17 cellular contexts compared by ENCODE assay signal in genomic region chr3:134817297-134817696, GRCh38. TPM values are rescaled to one million over a fixed set of nuclear protein-coding genes. Genes with fewer than 3 reads are reported as not detected.
DNase-seq lines count a peak whose midpoint lies in the region; ATAC-seq lines count a peak whose summit lies in the region.
"Had no signal": no experiment of that assay in that cellular context is flagged by ENCODE, and none has a peak within 500 bp of the region (broad histone marks: within the 10 kb centered on the region; RNA-seq: fewer than 3 reads in every experiment).

No MANE protein-coding gene starts in this region.

- ATAC-seq in GM18870 (IDR thresholded peaks at IDR 0.05; ENCODE audit: unreplicated experiment) (peak; percentile 83), GM21423 (IDR thresholded peaks at IDR 0.05; ENCODE audit: unreplicated experiment) (peak; percentile 73), HG02981 (IDR thresholded peaks at IDR 0.05; ENCODE audit: unreplicated experiment) (peak; percentile 91)
- peak; percentile 48 for ATAC-seq in activated T-helper 17 cell treated with anti-CD3 and anti-CD28 coated beads, Interleukin-2, amount 50 U/mL, for 72 hours (replicated peaks)
- ATAC-seq: activated CD4-positive, alpha-beta T cell treated with anti-CD3 and anti-CD28 coated beads for 36 hours; body of pancreas; natural killer cell had no signal

- no peaks in the 10 kb centered on the region for H3K4me1 Mint-ChIP-seq in activated T-helper 17 cell treated with anti-CD3 and anti-CD28 coated beads, Interleukin-2, amount 50 U/mL, for 72 hours
- H3K4me1 Mint-ChIP-seq: activated CD4-positive, alpha-beta T cell treated with anti-CD3 and anti-CD28 coated beads for 36 hours; activated naive CD4-positive, alpha-beta T cell treated with anti-CD3 and anti-CD28 coated beads, Interleukin-2, amount 50 U/mL, for 24 hours; natural killer cell had no signal

- H3K9me3 Mint-ChIP-seq in activated T-helper 17 cell treated with anti-CD3 and anti-CD28 coated beads, Interleukin-2, amount 50 U/mL, for 72 hours, result no peaks in the 10 kb centered on the region
- H3K9me3 Mint-ChIP-seq: activated naive CD4-positive, alpha-beta T cell treated with anti-CD3 and anti-CD28 coated beads, Interleukin-2, amount 50 U/mL, for 24 hours; natural killer cell had no signal

- peaks cover 8% of the 10 kb centered on the region for H3K27me3 Mint-ChIP-seq in activated T-helper 17 cell treated with anti-CD3 and anti-CD28 coated beads, Interleukin-2, amount 50 U/mL, for 72 hours
- H3K27me3 Mint-ChIP-seq: activated naive CD4-positive, alpha-beta T cell treated with anti-CD3 and anti-CD28 coated beads, Interleukin-2, amount 50 U/mL, for 24 hours had no signal

- DNase-seq in mucosa of gallbladder (ENCODE audit: low spot score) (no peak), UCSD-AML1 (lab: John Stamatoyannopoulos, UW; ENCODE audit: unreplicated experiment) (no peak), NCI-H2196 treated with DMSO at 0.1 percent for 48 hours (lab: John Stamatoyannopoulos, UW; ENCODE audit: unreplicated experiment) (no peak), NCI-H510A (lab: John Stamatoyannopoulos, UW) (no peak)
- DNase-seq: activated CD4-positive, alpha-beta T cell treated with anti-CD3 and anti-CD28 coated beads for 36 hours; activated CD8-positive, alpha-beta memory T cell treated with anti-CD3 and anti-CD28 coated beads, Interleukin-2, amount 50 U/mL, for 48 hours; body of pancreas; dermis blood vessel endothelial cell; GDM1; natural killer cell; NCI-H1436 treated with DMSO at 0.1 percent for 48 hours; SIG-M5 had no signal

- no peak overlapping the region for H3K27ac Mint-ChIP-seq in activated T-helper 17 cell treated with anti-CD3 and anti-CD28 coated beads, Interleukin-2, amount 50 U/mL, for 72 hours
- H3K27ac Mint-ChIP-seq: activated CD4-positive, alpha-beta T cell treated with anti-CD3 and anti-CD28 coated beads for 36 hours; activated naive CD4-positive, alpha-beta T cell treated with anti-CD3 and anti-CD28 coated beads, Interleukin-2, amount 50 U/mL, for 24 hours; natural killer cell had no signal

- no peaks in the 10 kb centered on the region for H3K36me3 Mint-ChIP-seq in activated T-helper 17 cell treated with anti-CD3 and anti-CD28 coated beads, Interleukin-2, amount 50 U/mL, for 72 hours (ENCODE audit: low read depth)
- H3K36me3 Mint-ChIP-seq: activated naive CD4-positive, alpha-beta T cell treated with anti-CD3 and anti-CD28 coated beads, Interleukin-2, amount 50 U/mL, for 24 hours; natural killer cell had no signal

- no peak overlapping the region for H3K4me3 Mint-ChIP-seq in activated T-helper 17 cell treated with anti-CD3 and anti-CD28 coated beads, Interleukin-2, amount 50 U/mL, for 72 hours
- H3K4me3 Mint-ChIP-seq: activated CD4-positive, alpha-beta T cell treated with anti-CD3 and anti-CD28 coated beads for 36 hours; activated naive CD4-positive, alpha-beta T cell treated with anti-CD3 and anti-CD28 coated beads, Interleukin-2, amount 50 U/mL, for 24 hours; natural killer cell had no signal

RNA-seq across cellular contexts. Expression of gene EPHB1, which starts 22.2 kb away (rescaled TPM):
- total RNA-seq in activated T-helper 17 cell treated with anti-CD3 and anti-CD28 coated beads, Interleukin-2, amount 50 U/mL, for 72 hours, result 1 to 10 TPM; 1.2 to 1.3 TPM
- total RNA-seq in mucosa of gallbladder, result 2.0 TPM
